ENCODE assay signal across 8 cellular contexts in the genomic region with DNA sequence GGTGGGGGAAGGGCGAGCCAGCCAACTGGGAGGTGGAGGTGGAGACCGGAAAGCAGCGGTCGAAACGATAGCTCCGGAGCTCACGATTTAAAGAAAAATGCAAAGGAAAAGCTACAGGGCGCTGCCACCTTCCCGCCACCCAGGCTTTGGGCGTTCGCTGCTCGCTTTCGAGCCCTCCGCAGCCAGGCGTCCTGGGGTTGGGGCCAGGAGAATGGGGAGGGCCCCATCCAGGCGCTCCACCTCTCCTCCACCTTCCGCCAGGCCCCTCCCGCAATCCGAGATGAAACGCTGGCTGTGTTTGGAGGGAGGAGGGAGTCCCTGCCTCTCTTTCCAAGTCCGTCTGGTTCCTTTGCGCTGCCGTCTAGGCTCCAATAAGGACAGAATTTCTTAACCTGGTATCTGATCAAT. TPM values are rescaled to one million over a fixed set of nuclear protein-coding genes. Genes with fewer than 3 reads are reported as not detected.
DNase-seq lines count a peak whose midpoint lies in the region; ATAC-seq and TF ChIP-seq lines count a peak whose summit lies in the region.

No MANE protein-coding gene starts in this region.

- no peak for TF ChIP-seq POLR2A in gastrocnemius medialis (IDR thresholded peaks at IDR 0.05)

- H3K4me3 ChIP-seq in iPS-20b (ENCODE audit: low read length) (peak overlapping the region; percentile 73), gastrocnemius medialis (peak overlapping the region; percentile 58 to 87 (median 70))

- H3K27me3 ChIP-seq in iPS-20b (ENCODE audit: insufficient read depth, low read length), result peaks cover 40% of the 10 kb centered on the region
- peaks cover 0 to 11% (median 0%) of the 10 kb centered on the region in 3 donors for H3K27me3 ChIP-seq in gastrocnemius medialis

- H3K9ac ChIP-seq in iPS-20b (ENCODE audit: low read depth, low read length), result peak overlapping the region; percentile 76

- no peaks in the 10 kb centered on the region for H3K36me3 ChIP-seq in iPS-20b (ENCODE audit: insufficient read depth, low read depth, low read length)
- H3K36me3 ChIP-seq in gastrocnemius medialis, result no peaks in the 10 kb centered on the region

- H3K9me3 ChIP-seq in iPS-20b (ENCODE audit: insufficient read depth, low read depth, low read length) (no peaks in the 10 kb centered on the region), gastrocnemius medialis (no peaks in the 10 kb centered on the region)

- H3K4me1 ChIP-seq in iPS-20b (ENCODE audit: insufficient read depth, low read length), result peaks cover 9% of the 10 kb centered on the region
- H3K4me1 ChIP-seq in gastrocnemius medialis, result peaks cover 24 to 30% of the 10 kb centered on the region in 2 donors

- in situ Hi-C loops in gastrocnemius medialis (cut with MboI; ENCODE audit: low sequenced_read_pairs in 4 of 4), result loop anchor here in 2 of 4 donors (5.0 to 25.0 kb wide), 2 partner anchors 181 to 371 kb away; no protein-coding TSS in a partner anchor

- H3K27ac ChIP-seq in iPS-20b (ENCODE audit: low read length), result no peak overlapping the region
- H3K27ac ChIP-seq in gastrocnemius medialis, result peak overlapping the region; percentile 75 to 96 (median 86)

- intact Hi-C loops in gastrocnemius medialis (cut with DNase I; ENCODE audit: low total_unique reads), result loop anchor here (1.0 to 5.0 kb wide), 5 partner anchors 47 to 559 kb away; a partner anchor contains a TSS

- peak; percentile 65 for DNase-seq in SKM-1 (lab: John Stamatoyannopoulos, UW; ENCODE audit: unreplicated experiment)
- DNase-seq in SKM-1 treated with dmso at 0.1 percent for 144 hours (lab: John Stamatoyannopoulos, UW; ENCODE audit: unreplicated experiment), result no peak
- peak; percentile 75 for DNase-seq in NCI-H526 treated with DMSO at 0.1 percent for 48 hours (lab: John Stamatoyannopoulos, UW)
- peak; percentile 75 for DNase-seq in astrocyte of the hippocampus (ENCODE audit: low read depth, low spot score)
- peak; percentile 40 to 54 for DNase-seq in gastrocnemius medialis

- ATAC-seq in HG02840 (IDR thresholded peaks at IDR 0.05; ENCODE audit: low FRiP score, unreplicated experiment), result peak; percentile 3
- peak; percentile 16 to 24 for ATAC-seq in gastrocnemius medialis
- ATAC-seq in GM19463 (IDR thresholded peaks at IDR 0.05; ENCODE audit: unreplicated experiment), result no peak

- no peak for TF ChIP-seq CTCF in gastrocnemius medialis (IDR thresholded peaks at IDR 0.05 in 4 of 5, conservative IDR thresholded peaks at IDR 0.05 in 1 of 5)

RNA-seq across cellular contexts. Expression of a gene that starts 0.5 kb away (rescaled TPM):
- 10 to 100 TPM in 2 of 4 donors, 1 to 10 TPM in 2; 8.8 to 30.7 (median 12.2) TPM for total RNA-seq in gastrocnemius medialis
